In the genomic region with DNA sequence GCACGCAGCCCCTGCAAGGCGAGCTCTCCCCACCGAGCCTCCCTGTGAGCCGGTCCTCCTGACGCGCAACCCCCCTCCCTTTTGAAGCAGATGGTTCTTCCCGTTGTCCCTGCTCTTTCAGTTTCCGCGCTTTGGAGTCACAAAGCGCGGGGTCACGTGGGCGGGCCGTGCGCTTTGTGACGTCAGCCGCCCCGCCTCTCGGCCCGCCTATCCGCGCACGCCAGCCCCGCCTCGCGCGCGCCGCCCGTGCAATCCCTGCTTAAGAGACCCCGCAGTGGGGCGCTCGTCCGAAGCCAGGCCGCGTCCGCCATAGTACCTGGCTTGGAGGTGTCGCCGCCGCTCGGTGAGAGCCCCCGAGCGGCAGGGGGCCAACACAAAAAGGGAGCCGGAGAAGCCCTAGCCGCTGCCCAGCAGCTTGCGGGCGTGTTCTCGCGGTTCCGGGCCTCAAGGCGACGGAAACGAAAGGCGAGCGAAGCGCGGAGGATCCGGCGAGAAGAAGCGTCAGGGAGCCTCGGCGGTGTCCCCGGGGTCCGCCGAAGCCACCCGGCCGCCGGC, we compare ENCODE assay signal across 1 cellular context.
TF ChIP-seq lines count a peak whose summit lies in the region.

A gene with protein sequence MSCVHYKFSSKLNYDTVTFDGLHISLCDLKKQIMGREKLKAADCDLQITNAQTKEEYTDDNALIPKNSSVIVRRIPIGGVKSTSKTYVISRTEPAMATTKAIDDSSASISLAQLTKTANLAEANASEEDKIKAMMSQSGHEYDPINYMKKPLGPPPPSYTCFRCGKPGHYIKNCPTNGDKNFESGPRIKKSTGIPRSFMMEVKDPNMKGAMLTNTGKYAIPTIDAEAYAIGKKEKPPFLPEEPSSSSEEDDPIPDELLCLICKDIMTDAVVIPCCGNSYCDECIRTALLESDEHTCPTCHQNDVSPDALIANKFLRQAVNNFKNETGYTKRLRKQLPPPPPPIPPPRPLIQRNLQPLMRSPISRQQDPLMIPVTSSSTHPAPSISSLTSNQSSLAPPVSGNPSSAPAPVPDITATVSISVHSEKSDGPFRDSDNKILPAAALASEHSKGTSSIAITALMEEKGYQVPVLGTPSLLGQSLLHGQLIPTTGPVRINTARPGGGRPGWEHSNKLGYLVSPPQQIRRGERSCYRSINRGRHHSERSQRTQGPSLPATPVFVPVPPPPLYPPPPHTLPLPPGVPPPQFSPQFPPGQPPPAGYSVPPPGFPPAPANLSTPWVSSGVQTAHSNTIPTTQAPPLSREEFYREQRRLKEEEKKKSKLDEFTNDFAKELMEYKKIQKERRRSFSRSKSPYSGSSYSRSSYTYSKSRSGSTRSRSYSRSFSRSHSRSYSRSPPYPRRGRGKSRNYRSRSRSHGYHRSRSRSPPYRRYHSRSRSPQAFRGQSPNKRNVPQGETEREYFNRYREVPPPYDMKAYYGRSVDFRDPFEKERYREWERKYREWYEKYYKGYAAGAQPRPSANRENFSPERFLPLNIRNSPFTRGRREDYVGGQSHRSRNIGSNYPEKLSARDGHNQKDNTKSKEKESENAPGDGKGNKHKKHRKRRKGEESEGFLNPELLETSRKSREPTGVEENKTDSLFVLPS (N-terminal part only) (plus strand): TSS at position 272 of the 555 bp plus-strand sequence. CDS start 1,061 bp downstream, outside the sequence.

TF ChIP-seq in HepG2, 621 proteins besides CTCF, POLR2A, EP300 and RAD21 (continued from another document and continues in another):
- TF ChIP-seq, protein P1, sequence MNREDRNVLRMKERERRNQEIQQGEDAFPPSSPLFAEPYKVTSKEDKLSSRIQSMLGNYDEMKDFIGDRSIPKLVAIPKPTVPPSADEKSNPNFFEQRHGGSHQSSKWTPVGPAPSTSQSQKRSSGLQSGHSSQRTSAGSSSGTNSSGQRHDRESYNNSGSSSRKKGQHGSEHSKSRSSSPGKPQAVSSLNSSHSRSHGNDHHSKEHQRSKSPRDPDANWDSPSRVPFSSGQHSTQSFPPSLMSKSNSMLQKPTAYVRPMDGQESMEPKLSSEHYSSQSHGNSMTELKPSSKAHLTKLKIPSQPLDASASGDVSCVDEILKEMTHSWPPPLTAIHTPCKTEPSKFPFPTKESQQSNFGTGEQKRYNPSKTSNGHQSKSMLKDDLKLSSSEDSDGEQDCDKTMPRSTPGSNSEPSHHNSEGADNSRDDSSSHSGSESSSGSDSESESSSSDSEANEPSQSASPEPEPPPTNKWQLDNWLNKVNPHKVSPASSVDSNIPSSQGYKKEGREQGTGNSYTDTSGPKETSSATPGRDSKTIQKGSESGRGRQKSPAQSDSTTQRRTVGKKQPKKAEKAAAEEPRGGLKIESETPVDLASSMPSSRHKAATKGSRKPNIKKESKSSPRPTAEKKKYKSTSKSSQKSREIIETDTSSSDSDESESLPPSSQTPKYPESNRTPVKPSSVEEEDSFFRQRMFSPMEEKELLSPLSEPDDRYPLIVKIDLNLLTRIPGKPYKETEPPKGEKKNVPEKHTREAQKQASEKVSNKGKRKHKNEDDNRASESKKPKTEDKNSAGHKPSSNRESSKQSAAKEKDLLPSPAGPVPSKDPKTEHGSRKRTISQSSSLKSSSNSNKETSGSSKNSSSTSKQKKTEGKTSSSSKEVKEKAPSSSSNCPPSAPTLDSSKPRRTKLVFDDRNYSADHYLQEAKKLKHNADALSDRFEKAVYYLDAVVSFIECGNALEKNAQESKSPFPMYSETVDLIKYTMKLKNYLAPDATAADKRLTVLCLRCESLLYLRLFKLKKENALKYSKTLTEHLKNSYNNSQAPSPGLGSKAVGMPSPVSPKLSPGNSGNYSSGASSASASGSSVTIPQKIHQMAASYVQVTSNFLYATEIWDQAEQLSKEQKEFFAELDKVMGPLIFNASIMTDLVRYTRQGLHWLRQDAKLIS (CRISPR knock-in tag; IDR thresholded peaks at IDR 0.05), result peak; percentile 92
- TF ChIP-seq ARNT2 (CRISPR knock-in tag; IDR thresholded peaks at IDR 0.05; ENCODE audit: low read depth) (peak; percentile 46; the same call in 1 of the 2 replicates), ZNF782 (CRISPR knock-in tag; IDR thresholded peaks at IDR 0.05; ENCODE audit: borderline replicate concordance) (peak; percentile 33; the same call in 1 of the 2 replicates), AGO2 (optimal IDR thresholded peaks at IDR 0.05; ENCODE audit: low read depth, low read length) (peak; percentile 91), MZF1 (CRISPR knock-in tag; IDR thresholded peaks at IDR 0.05; ENCODE audit: borderline replicate concordance) (no peak), MBD4 (IDR thresholded peaks at IDR 0.05; ENCODE audit: borderline replicate concordance, low read length) (no peak), KDM6A (CRISPR knock-in tag; IDR thresholded peaks at IDR 0.05; ENCODE audit: low read depth) (no peak), XBP1 (CRISPR knock-in tag; IDR thresholded peaks at IDR 0.05) (no peak), NFKB2 (CRISPR knock-in tag; IDR thresholded peaks at IDR 0.05; ENCODE audit: borderline replicate concordance) (no peak; the same call in 1 of the 2 replicates), ETV6 (CRISPR knock-in tag; conservative IDR thresholded peaks at IDR 0.05) (peak; percentile 82), PHB2 (IDR thresholded peaks at IDR 0.05; ENCODE audit: partially characterized antibody) (no peak), RCOR2 (CRISPR knock-in tag; IDR thresholded peaks at IDR 0.05) (no peak), ZKSCAN5 (CRISPR knock-in tag; IDR thresholded peaks at IDR 0.05) (no peak), CENPT (CRISPR knock-in tag; IDR thresholded peaks at IDR 0.05; ENCODE audit: low read depth) (no peak; the same call in 1 of the 2 replicates), ZNF263 (CRISPR knock-in tag; IDR thresholded peaks at IDR 0.05) (no peak), ZFX (CRISPR knock-in tag; IDR thresholded peaks at IDR 0.05; ENCODE audit: low read depth) (no peak; the same call in 1 of the 2 replicates), HCFC1 (IDR thresholded peaks at IDR 0.05; ENCODE audit: low read depth, low read length) (peak; percentile 35), CBX1 (IDR thresholded peaks at IDR 0.05; ENCODE audit: low read depth) (no peak), GABPA (IDR thresholded peaks at IDR 0.05; ENCODE audit: low read depth, low read length) (no peak), GABPA (CRISPR knock-in tag; IDR thresholded peaks at IDR 0.05; ENCODE audit: low read depth) (peak; percentile 41)
- TF ChIP-seq, protein P2, sequence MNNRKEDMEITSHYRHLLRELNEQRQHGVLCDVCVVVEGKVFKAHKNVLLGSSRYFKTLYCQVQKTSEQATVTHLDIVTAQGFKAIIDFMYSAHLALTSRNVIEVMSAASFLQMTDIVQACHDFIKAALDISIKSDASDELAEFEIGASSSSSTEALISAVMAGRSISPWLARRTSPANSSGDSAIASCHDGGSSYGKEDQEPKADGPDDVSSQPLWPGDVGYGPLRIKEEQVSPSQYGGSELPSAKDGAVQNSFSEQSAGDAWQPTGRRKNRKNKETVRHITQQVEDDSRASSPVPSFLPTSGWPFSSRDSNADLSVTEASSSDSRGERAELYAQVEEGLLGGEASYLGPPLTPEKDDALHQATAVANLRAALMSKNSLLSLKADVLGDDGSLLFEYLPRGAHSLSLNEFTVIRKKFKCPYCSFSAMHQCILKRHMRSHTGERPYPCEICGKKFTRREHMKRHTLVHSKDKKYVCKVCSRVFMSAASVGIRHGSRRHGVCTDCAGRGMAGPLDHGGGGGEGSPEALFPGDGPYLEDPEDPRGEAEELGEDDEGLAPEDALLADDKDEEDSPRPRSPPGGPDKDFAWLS (CRISPR knock-in tag; IDR thresholded peaks at IDR 0.05; ENCODE audit: borderline replicate concordance), result no peak; the same call in 1 of the 2 replicates
- TF ChIP-seq, protein P3, sequence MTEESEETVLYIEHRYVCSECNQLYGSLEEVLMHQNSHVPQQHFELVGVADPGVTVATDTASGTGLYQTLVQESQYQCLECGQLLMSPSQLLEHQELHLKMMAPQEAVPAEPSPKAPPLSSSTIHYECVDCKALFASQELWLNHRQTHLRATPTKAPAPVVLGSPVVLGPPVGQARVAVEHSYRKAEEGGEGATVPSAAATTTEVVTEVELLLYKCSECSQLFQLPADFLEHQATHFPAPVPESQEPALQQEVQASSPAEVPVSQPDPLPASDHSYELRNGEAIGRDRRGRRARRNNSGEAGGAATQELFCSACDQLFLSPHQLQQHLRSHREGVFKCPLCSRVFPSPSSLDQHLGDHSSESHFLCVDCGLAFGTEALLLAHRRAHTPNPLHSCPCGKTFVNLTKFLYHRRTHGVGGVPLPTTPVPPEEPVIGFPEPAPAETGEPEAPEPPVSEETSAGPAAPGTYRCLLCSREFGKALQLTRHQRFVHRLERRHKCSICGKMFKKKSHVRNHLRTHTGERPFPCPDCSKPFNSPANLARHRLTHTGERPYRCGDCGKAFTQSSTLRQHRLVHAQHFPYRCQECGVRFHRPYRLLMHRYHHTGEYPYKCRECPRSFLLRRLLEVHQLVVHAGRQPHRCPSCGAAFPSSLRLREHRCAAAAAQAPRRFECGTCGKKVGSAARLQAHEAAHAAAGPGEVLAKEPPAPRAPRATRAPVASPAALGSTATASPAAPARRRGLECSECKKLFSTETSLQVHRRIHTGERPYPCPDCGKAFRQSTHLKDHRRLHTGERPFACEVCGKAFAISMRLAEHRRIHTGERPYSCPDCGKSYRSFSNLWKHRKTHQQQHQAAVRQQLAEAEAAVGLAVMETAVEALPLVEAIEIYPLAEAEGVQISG (CRISPR knock-in tag; IDR thresholded peaks at IDR 0.05), result peak; percentile 87
- TF ChIP-seq, protein P4, sequence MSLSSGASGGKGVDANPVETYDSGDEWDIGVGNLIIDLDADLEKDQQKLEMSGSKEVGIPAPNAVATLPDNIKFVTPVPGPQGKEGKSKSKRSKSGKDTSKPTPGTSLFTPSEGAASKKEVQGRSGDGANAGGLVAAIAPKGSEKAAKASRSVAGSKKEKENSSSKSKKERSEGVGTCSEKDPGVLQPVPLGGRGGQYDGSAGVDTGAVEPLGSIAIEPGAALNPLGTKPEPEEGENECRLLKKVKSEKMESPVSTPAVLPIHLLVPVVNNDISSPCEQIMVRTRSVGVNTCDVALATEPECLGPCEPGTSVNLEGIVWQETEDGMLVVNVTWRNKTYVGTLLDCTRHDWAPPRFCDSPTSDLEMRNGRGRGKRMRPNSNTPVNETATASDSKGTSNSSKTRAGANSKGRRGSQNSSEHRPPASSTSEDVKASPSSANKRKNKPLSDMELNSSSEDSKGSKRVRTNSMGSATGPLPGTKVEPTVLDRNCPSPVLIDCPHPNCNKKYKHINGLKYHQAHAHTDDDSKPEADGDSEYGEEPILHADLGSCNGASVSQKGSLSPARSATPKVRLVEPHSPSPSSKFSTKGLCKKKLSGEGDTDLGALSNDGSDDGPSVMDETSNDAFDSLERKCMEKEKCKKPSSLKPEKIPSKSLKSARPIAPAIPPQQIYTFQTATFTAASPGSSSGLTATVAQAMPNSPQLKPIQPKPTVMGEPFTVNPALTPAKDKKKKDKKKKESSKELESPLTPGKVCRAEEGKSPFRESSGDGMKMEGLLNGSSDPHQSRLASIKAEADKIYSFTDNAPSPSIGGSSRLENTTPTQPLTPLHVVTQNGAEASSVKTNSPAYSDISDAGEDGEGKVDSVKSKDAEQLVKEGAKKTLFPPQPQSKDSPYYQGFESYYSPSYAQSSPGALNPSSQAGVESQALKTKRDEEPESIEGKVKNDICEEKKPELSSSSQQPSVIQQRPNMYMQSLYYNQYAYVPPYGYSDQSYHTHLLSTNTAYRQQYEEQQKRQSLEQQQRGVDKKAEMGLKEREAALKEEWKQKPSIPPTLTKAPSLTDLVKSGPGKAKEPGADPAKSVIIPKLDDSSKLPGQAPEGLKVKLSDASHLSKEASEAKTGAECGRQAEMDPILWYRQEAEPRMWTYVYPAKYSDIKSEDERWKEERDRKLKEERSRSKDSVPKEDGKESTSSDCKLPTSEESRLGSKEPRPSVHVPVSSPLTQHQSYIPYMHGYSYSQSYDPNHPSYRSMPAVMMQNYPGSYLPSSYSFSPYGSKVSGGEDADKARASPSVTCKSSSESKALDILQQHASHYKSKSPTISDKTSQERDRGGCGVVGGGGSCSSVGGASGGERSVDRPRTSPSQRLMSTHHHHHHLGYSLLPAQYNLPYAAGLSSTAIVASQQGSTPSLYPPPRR (CRISPR knock-in tag; IDR thresholded peaks at IDR 0.05; ENCODE audit: borderline replicate concordance), result no peak
- TF ChIP-seq, protein P5, sequence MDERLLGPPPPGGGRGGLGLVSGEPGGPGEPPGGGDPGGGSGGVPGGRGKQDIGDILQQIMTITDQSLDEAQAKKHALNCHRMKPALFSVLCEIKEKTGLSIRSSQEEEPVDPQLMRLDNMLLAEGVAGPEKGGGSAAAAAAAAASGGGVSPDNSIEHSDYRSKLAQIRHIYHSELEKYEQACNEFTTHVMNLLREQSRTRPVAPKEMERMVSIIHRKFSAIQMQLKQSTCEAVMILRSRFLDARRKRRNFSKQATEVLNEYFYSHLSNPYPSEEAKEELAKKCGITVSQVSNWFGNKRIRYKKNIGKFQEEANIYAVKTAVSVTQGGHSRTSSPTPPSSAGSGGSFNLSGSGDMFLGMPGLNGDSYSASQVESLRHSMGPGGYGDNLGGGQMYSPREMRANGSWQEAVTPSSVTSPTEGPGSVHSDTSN (CRISPR knock-in tag; IDR thresholded peaks at IDR 0.05), result no peak
- TF ChIP-seq, protein P6, sequence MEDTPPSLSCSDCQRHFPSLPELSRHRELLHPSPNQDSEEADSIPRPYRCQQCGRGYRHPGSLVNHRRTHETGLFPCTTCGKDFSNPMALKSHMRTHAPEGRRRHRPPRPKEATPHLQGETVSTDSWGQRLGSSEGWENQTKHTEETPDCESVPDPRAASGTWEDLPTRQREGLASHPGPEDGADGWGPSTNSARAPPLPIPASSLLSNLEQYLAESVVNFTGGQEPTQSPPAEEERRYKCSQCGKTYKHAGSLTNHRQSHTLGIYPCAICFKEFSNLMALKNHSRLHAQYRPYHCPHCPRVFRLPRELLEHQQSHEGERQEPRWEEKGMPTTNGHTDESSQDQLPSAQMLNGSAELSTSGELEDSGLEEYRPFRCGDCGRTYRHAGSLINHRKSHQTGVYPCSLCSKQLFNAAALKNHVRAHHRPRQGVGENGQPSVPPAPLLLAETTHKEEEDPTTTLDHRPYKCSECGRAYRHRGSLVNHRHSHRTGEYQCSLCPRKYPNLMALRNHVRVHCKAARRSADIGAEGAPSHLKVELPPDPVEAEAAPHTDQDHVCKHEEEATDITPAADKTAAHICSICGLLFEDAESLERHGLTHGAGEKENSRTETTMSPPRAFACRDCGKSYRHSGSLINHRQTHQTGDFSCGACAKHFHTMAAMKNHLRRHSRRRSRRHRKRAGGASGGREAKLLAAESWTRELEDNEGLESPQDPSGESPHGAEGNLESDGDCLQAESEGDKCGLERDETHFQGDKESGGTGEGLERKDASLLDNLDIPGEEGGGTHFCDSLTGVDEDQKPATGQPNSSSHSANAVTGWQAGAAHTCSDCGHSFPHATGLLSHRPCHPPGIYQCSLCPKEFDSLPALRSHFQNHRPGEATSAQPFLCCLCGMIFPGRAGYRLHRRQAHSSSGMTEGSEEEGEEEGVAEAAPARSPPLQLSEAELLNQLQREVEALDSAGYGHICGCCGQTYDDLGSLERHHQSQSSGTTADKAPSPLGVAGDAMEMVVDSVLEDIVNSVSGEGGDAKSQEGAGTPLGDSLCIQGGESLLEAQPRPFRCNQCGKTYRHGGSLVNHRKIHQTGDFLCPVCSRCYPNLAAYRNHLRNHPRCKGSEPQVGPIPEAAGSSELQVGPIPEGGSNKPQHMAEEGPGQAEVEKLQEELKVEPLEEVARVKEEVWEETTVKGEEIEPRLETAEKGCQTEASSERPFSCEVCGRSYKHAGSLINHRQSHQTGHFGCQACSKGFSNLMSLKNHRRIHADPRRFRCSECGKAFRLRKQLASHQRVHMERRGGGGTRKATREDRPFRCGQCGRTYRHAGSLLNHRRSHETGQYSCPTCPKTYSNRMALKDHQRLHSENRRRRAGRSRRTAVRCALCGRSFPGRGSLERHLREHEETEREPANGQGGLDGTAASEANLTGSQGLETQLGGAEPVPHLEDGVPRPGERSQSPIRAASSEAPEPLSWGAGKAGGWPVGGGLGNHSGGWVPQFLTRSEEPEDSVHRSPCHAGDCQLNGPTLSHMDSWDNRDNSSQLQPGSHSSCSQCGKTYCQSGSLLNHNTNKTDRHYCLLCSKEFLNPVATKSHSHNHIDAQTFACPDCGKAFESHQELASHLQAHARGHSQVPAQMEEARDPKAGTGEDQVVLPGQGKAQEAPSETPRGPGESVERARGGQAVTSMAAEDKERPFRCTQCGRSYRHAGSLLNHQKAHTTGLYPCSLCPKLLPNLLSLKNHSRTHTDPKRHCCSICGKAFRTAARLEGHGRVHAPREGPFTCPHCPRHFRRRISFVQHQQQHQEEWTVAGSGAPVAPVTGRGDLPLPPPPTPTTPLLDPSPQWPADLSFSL (CRISPR knock-in tag; IDR thresholded peaks at IDR 0.05), result 0 out of 2 replicates have a peak, but pooled peaks have one; percentile 52
